In genomic region chr7:37431413-37431812, GRCh38 we compare ENCODE assay signal across 19 cellular contexts. TPM values are rescaled to one million over a fixed set of nuclear protein-coding genes. Genes with fewer than 3 reads are reported as not detected.
DNase-seq lines count a peak whose midpoint lies in the region; ATAC-seq and TF ChIP-seq lines count a peak whose summit lies in the region.
"Had no signal": no experiment of that assay in that cellular context is flagged by ENCODE, and none has a peak within 500 bp of the region (broad histone marks: within the 10 kb centered on the region; RNA-seq: fewer than 3 reads in every experiment).

No MANE protein-coding gene starts in this region.

- no peaks in the 10 kb centered on the region for H3K9me3 Mint-ChIP-seq in activated T-helper 17 cell treated with anti-CD3 and anti-CD28 coated beads, Interleukin-2, amount 50 U/mL, for 72 hours
- H3K9me3 Mint-ChIP-seq in CD8-positive, alpha-beta T cell = no peaks in the 10 kb centered on the region
- H3K9me3 Mint-ChIP-seq: CD8-positive, alpha-beta memory T cell had no signal

- H3K27me3 ChIP-seq in CD8-positive, alpha-beta T cell (ENCODE audit: insufficient read depth, low read length) = no peaks in the 10 kb centered on the region
- H3K27me3 ChIP-seq: BLaER1 had no signal

- peaks cover 33% of the 10 kb centered on the region for H3K36me3 Mint-ChIP-seq in activated T-helper 17 cell treated with anti-CD3 and anti-CD28 coated beads, Interleukin-2, amount 50 U/mL, for 72 hours (ENCODE audit: low read depth)
- peaks cover 37% of the 10 kb centered on the region for H3K36me3 Mint-ChIP-seq in CD8-positive, alpha-beta T cell

- peak; percentile 50 to 84 for DNase-seq in dermis microvascular lymphatic vessel endothelial cell (ENCODE audit: low read depth in 2 of 2)
- DNase-seq in left lobe of liver (ENCODE audit: low spot score) = no peak
- DNase-seq in lung microvascular endothelial cell (ENCODE audit: low read depth in 2 of 2) = peak; percentile 77 to 83
- no peak for DNase-seq in GM03348 (ENCODE audit: low spot score)
- no peak for DNase-seq in CD8-positive, alpha-beta T cell
- DNase-seq in NCI-H2029 (lab: John Stamatoyannopoulos, UW) = no peak
- DNase-seq: CD4-positive, CD25-positive, alpha-beta regulatory T cell; CD8-positive, alpha-beta memory T cell; DMS 273 treated with DMSO at 0.1 percent for 48 hours; DMS53; DMS79 treated with DMSO at 0.1 percent for 48 hours; GF-D8; GM23248; H7; HCEC 1CT had no signal

- H3K27ac Mint-ChIP-seq in activated T-helper 17 cell treated with anti-CD3 and anti-CD28 coated beads, Interleukin-2, amount 50 U/mL, for 72 hours = no peak overlapping the region
- no peak overlapping the region for H3K27ac Mint-ChIP-seq in CD8-positive, alpha-beta T cell
- H3K27ac Mint-ChIP-seq: CD4-positive, CD25-positive, alpha-beta regulatory T cell had no signal

- no peak overlapping the region for H3K27ac ChIP-seq in CD8-positive, alpha-beta T cell (ENCODE audit: low read depth, low read length)
- H3K27ac ChIP-seq: BLaER1, C4-2B, GM23248 had no signal

- POLR2A ChIA-PET in CD8-positive, alpha-beta T cell (lab: Charles Lee) = no interaction called here

- CTCF ChIA-PET in CD8-positive, alpha-beta T cell (lab: Charles Lee) = no interaction called here

- intact Hi-C loops in CD8-positive, alpha-beta T cell (cut with DNase I, micrococcal nuclease) = no loop called here

- H3K9me3 ChIP-seq in CD8-positive, alpha-beta T cell (ENCODE audit: low read length) = no peaks in the 10 kb centered on the region
- H3K9me3 ChIP-seq: BLaER1 had no signal

- no peaks in the 10 kb centered on the region for H3K27me3 Mint-ChIP-seq in activated T-helper 17 cell treated with anti-CD3 and anti-CD28 coated beads, Interleukin-2, amount 50 U/mL, for 72 hours
- no peaks in the 10 kb centered on the region for H3K27me3 Mint-ChIP-seq in CD8-positive, alpha-beta T cell (ENCODE audit: low read depth)
- H3K27me3 Mint-ChIP-seq: B cell; CD4-positive, CD25-positive, alpha-beta regulatory T cell had no signal

- no peak overlapping the region for H3K4me3 ChIP-seq in CD8-positive, alpha-beta T cell (ENCODE audit: low read depth, low read length)
- H3K4me3 ChIP-seq: BLaER1, GM23248 had no signal

- peaks cover 30% of the 10 kb centered on the region for H3K4me1 ChIP-seq in CD8-positive, alpha-beta T cell (ENCODE audit: insufficient read depth, low read length)

- peaks cover 42% of the 10 kb centered on the region for H3K4me1 Mint-ChIP-seq in activated T-helper 17 cell treated with anti-CD3 and anti-CD28 coated beads, Interleukin-2, amount 50 U/mL, for 72 hours
- peaks cover 77% of the 10 kb centered on the region for H3K4me1 Mint-ChIP-seq in CD8-positive, alpha-beta T cell (ENCODE audit: low read depth)

- no peak for TF ChIP-seq CTCF in CD8-positive, alpha-beta T cell (IDR thresholded peaks at IDR 0.05)

- ATAC-seq in activated T-helper 17 cell treated with anti-CD3 and anti-CD28 coated beads, Interleukin-2, amount 50 U/mL, for 72 hours (replicated peaks) = peak; percentile 22
- ATAC-seq in left lobe of liver = peak; percentile 76
- ATAC-seq in CD8-positive, alpha-beta T cell = no peak

- H3K36me3 ChIP-seq in CD8-positive, alpha-beta T cell (ENCODE audit: insufficient read depth, low read length) = no peaks in the 10 kb centered on the region

- H3K4me3 Mint-ChIP-seq in activated T-helper 17 cell treated with anti-CD3 and anti-CD28 coated beads, Interleukin-2, amount 50 U/mL, for 72 hours = no peak overlapping the region
- no peak overlapping the region for H3K4me3 Mint-ChIP-seq in CD8-positive, alpha-beta T cell
- H3K4me3 Mint-ChIP-seq: B cell; CD4-positive, CD25-positive, alpha-beta regulatory T cell had no signal

RNA-seq across cellular contexts. Expression of gene ELMO1, which starts 17.3 kb away (rescaled TPM):
- total RNA-seq in activated T-helper 17 cell treated with anti-CD3 and anti-CD28 coated beads, Interleukin-2, amount 50 U/mL, for 72 hours = 100 to 1,000 TPM in 1 of 2 donors, 10 to 100 TPM in 1; 77.4 to 106 TPM
- 30.3 and 46.7 TPM in 2 replicates for total RNA-seq in dermis microvascular lymphatic vessel endothelial cell
- total RNA-seq in left lobe of liver = 21.2 TPM
- 30.7 and 36.5 TPM in 2 replicates for total RNA-seq in lung microvascular endothelial cell
- total RNA-seq in CD8-positive, alpha-beta T cell = 10 to 100 TPM; 79.4 to 96.2 TPM
- total RNA-seq: GM23248 had no signal

Comparison
In these comparisons a context has a peak if more than half of its experiments do, and no peak if none do; other contexts are left out.
1. DNase-seq: peak in dermis microvascular lymphatic vessel endothelial cell (2 of 2) and lung microvascular endothelial cell (2 of 2); none in left lobe of liver (single experiment), GM03348 (single experiment), CD8-positive, alpha-beta T cell (0 of 7) and NCI-H2029 (single experiment).